ENCODE assay signal across 21 cellular contexts in the genomic region with DNA sequence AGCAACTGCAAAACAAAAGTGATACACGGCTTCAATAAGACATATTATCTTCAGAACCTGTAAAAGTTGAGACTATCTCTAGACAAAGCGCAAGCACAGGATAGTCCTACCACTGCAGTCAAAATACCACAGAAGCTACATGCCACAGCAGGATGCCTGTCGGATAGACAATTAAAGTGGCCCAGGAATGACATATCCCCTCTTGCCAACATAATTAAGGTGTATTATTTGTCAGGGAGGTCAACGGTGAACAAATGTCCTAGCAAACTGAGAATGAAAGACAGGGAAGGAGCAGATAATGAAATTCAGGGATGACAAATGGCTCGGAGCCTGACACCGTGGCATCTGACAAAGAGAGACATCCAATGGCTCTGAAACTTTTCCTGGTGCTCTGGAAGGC.
A peak's percentile ranks its signal among the peaks of the same experiment; 100 is the strongest.
DNase-seq lines count a peak whose midpoint lies in the region; ATAC-seq and TF ChIP-seq lines count a peak whose summit lies in the region.
"Had no signal": no experiment of that assay in that cellular context is flagged by ENCODE, and none has a peak within 500 bp of the region (broad histone marks: within the 10 kb centered on the region; RNA-seq: fewer than 3 reads in every experiment).

No MANE protein-coding gene starts in this region.

- no peaks in the 10 kb centered on the region; the same call in 1 of the 2 replicates for H3K9me2 ChIP-seq in GM23338 (ENCODE audit: insufficient read depth)

- no peaks in the 10 kb centered on the region for H3K36me3 Mint-ChIP-seq in GM23338 (ENCODE audit: low read depth)
- H3K36me3 Mint-ChIP-seq in nephron progenitor cell (ENCODE audit: low read depth), result no peaks in the 10 kb centered on the region
- H3K36me3 Mint-ChIP-seq: CD4-positive, CD25-positive, alpha-beta regulatory T cell; CD8-positive, alpha-beta memory T cell had no signal

- H3F3A ChIP-seq in GM23338 (replicated peaks; ENCODE audit: low read depth), result no peaks in the 10 kb centered on the region

- H3K4me3 Mint-ChIP-seq in GM23338 (no peak overlapping the region), nephron progenitor cell (no peak overlapping the region)
- H3K4me3 Mint-ChIP-seq: CD4-positive, CD25-positive, alpha-beta regulatory T cell; CD8-positive, alpha-beta memory T cell had no signal

- H3K36me3 ChIP-seq in GM23338 (ENCODE audit: insufficient read depth) (no peaks in the 10 kb centered on the region), HEK293 (ENCODE audit: control insufficient read depth in 2 of 2, insufficient read depth in 1 of 2, low read length in 2 of 2) (no peaks in the 10 kb centered on the region)
- H3K36me3 ChIP-seq: BE2C had no signal

- CTCF ChIA-PET in HEK293 (lab: Yijun Ruan, JAX), result no interaction called here

- no peaks in the 10 kb centered on the region for H3K9me3 ChIP-seq in HEK293 (ENCODE audit: control insufficient read depth, insufficient read depth, low read depth, low read length)
- H3K9me3 ChIP-seq: BE2C had no signal

- H2AFZ ChIP-seq in GM23338, result peak overlapping the region; percentile 63; the same call in 1 of the 2 replicates
- H2AFZ ChIP-seq: GM23248 had no signal

- no peak overlapping the region for H3K27ac ChIP-seq in GM23338 (ENCODE audit: low read depth)
- H3K27ac ChIP-seq in HEK293 (ENCODE audit: extremely low read depth, low read depth, low read length), result no peak overlapping the region
- H3K27ac ChIP-seq: GM23248 had no signal

- no peaks in the 10 kb centered on the region for H4K20me1 ChIP-seq in GM23338 (replicated peaks; ENCODE audit: insufficient read depth)

- H3K79me2 ChIP-seq in GM23338 (replicated peaks; ENCODE audit: insufficient read depth), result no peaks in the 10 kb centered on the region

- POLR2A ChIA-PET in HEK293 (lab: Yijun Ruan, JAX), result no interaction called here

- DNase-seq in GM23338 (ENCODE audit: low spot score) (no peak), NCI-H69 (lab: John Stamatoyannopoulos, UW) (peak; percentile 77), nephron progenitor cell (no peak), NCI-H1694 treated with DMSO at 0.1 percent for 48 hours (lab: John Stamatoyannopoulos, UW) (no peak), NCI-H1436 (lab: John Stamatoyannopoulos, UW) (no peak)
- DNase-seq in activated CD8-positive, alpha-beta memory T cell treated with anti-CD3 and anti-CD28 coated beads, Interleukin-2, amount 50 U/mL, for 4 hours, result no peak
- DNase-seq: ACHN; BE2C; C1 segment of cervical spinal cord; CD4-positive, CD25-positive, alpha-beta regulatory T cell; CD8-positive, alpha-beta memory T cell; COR-L47; DMS 273 treated with DMSO at 0.1 percent for 48 hours; DMS53; DND-41; EL; GM23248 had no signal

- H3K9me3 Mint-ChIP-seq in GM23338, result no peaks in the 10 kb centered on the region
- H3K9me3 Mint-ChIP-seq in nephron progenitor cell, result no peaks in the 10 kb centered on the region

- H3K4me2 ChIP-seq in GM23338, result no peak overlapping the region

- H3K27me3 Mint-ChIP-seq in GM23338 (ENCODE audit: insufficient read depth, low read depth, poor library complexity), result no peaks in the 10 kb centered on the region
- H3K27me3 Mint-ChIP-seq in nephron progenitor cell (ENCODE audit: low read depth, poor library complexity), result peaks cover 15% of the 10 kb centered on the region
- H3K27me3 Mint-ChIP-seq: CD4-positive, CD25-positive, alpha-beta regulatory T cell; CD8-positive, alpha-beta memory T cell had no signal

- H3K4me1 Mint-ChIP-seq in GM23338, result no peaks in the 10 kb centered on the region; the same call in 2 of the 3 replicates
- peaks cover 22% of the 10 kb centered on the region for H3K4me1 Mint-ChIP-seq in nephron progenitor cell
- H3K4me1 Mint-ChIP-seq: CD4-positive, CD25-positive, alpha-beta regulatory T cell; CD8-positive, alpha-beta memory T cell had no signal

- no peaks in the 10 kb centered on the region for H3K27me3 ChIP-seq in GM23338 (ENCODE audit: insufficient read depth)
- H3K27me3 ChIP-seq: BE2C had no signal

- H3K4me3 ChIP-seq in GM23338, result no peak overlapping the region
- H3K4me3 ChIP-seq in HEK293 (ENCODE audit: low read depth, low read length), result no peak overlapping the region
- H3K4me3 ChIP-seq: GM12878, GM23248 had no signal

- H3K27ac Mint-ChIP-seq in GM23338 (no peak overlapping the region), nephron progenitor cell (peak overlapping the region; percentile 74)
- H3K27ac Mint-ChIP-seq: CD4-positive, CD25-positive, alpha-beta regulatory T cell; CD8-positive, alpha-beta memory T cell had no signal

- ATAC-seq in GM23338 (no peak), GM18870 (IDR thresholded peaks at IDR 0.05; ENCODE audit: unreplicated experiment) (no peak)
- ATAC-seq: GM12878, HCT116 had no signal

- 0 out of 2 replicates have a peak, but pooled peaks cover 4% of the 10 kb centered on the region for H3K4me1 ChIP-seq in GM23338 (ENCODE audit: insufficient read depth)
- peaks cover 6% of the 10 kb centered on the region for H3K4me1 ChIP-seq in HEK293 (ENCODE audit: control insufficient read depth, insufficient read depth, low read length)
- H3K4me1 ChIP-seq: BE2C had no signal

- TF ChIP-seq CTCF in GM23338 (conservative IDR thresholded peaks at IDR 0.05; ENCODE audit: low read depth in 2 of 2) (no peak), HEK293 (tag by site-specific recombination; IDR thresholded peaks at IDR 0.05) (no peak), nephron progenitor cell (IDR thresholded peaks at IDR 0.05) (no peak)

TF ChIP-seq in GM23338, 12 proteins besides CTCF, POLR2A, EP300 and RAD21 (continues in another document):
- TF ChIP-seq NANOG (IDR thresholded peaks at IDR 0.05; ENCODE audit: borderline replicate concordance) (no peak), CREB1 (CRISPR knock-in tag; IDR thresholded peaks at IDR 0.05; ENCODE audit: low read depth) (no peak), EZH2 (IDR thresholded peaks at IDR 0.05; ENCODE audit: low read depth, unreplicated experiment) (no peak), REST (IDR thresholded peaks at IDR 0.05; ENCODE audit: unreplicated experiment) (no peak), JUNB (IDR thresholded peaks at IDR 0.05; ENCODE audit: unreplicated experiment) (no peak), ZNF331 (CRISPR knock-in tag; IDR thresholded peaks at IDR 0.05; ENCODE audit: low read depth) (no peak)

TF ChIP-seq in HEK293, 187 proteins besides CTCF, POLR2A, EP300 and RAD21:
- TF ChIP-seq ZNF843 (tag by site-specific recombination; IDR thresholded peaks at IDR 0.05) (0 out of 2 replicates have a peak, but pooled peaks have one; percentile 41), ZNF514 (tag by site-specific recombination; IDR thresholded peaks at IDR 0.05) (no peak), SP7 (tag by site-specific recombination; IDR thresholded peaks at IDR 0.05) (peak; percentile 64; the same call in 1 of the 2 replicates), ZNF610 (tag by site-specific recombination; IDR thresholded peaks at IDR 0.05; ENCODE audit: borderline replicate concordance) (no peak), IKZF3 (tag by site-specific recombination; IDR thresholded peaks at IDR 0.05) (peak; percentile 47; the same call in 1 of the 2 replicates), FEZF1 (tag by site-specific recombination; IDR thresholded peaks at IDR 0.05) (peak; percentile 57; the same call in 1 of the 2 replicates), HOXC10 (CRISPR knock-in tag; IDR thresholded peaks at IDR 0.05) (no peak), ZNF362 (tag by site-specific recombination; IDR thresholded peaks at IDR 0.05) (no peak), OSR2 (tag by site-specific recombination; IDR thresholded peaks at IDR 0.05) (peak; percentile 77), ZIC2 (tag by site-specific recombination; IDR thresholded peaks at IDR 0.05) (peak; percentile 18; the same call in 1 of the 2 replicates)
- TF ChIP-seq, protein P1, sequence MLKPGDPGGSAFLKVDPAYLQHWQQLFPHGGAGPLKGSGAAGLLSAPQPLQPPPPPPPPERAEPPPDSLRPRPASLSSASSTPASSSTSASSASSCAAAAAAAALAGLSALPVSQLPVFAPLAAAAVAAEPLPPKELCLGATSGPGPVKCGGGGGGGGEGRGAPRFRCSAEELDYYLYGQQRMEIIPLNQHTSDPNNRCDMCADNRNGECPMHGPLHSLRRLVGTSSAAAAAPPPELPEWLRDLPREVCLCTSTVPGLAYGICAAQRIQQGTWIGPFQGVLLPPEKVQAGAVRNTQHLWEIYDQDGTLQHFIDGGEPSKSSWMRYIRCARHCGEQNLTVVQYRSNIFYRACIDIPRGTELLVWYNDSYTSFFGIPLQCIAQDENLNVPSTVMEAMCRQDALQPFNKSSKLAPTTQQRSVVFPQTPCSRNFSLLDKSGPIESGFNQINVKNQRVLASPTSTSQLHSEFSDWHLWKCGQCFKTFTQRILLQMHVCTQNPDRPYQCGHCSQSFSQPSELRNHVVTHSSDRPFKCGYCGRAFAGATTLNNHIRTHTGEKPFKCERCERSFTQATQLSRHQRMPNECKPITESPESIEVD (tag by site-specific recombination; IDR thresholded peaks at IDR 0.05), result peak; percentile 71
